In the genomic region with DNA sequence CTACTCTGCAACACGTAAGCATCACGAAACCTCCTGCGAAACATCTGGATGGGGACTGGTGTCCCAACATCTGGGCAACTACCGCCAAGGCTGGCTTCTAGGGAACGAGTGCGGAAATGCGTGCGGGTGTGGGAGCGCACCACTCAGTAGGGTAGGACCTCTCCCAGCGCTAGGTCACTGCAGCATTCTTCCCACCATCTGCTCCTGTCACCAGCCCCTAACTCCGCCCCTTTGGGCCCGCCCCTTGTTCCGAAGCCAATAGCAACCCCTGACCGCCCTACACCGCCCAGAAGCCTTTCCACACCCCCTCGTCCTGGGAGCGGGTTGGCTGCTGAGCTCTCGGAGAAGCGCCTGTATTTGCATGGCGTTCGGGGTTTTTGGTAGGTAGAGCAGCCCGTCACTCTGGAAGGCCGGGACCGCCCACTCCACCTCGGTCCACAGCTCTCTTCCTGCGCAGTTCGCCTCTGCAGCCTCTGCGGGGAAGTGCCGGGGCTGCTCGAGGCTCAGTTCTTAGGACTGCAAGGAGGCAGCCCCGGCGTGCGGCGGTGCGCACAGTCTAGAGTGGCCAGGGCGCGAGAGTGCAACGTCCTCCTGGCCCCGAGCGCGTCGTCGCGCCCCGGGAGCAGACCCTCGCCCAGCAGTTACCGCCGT, we compare ENCODE assay signal across 1 cellular context.
A peak's percentile ranks its signal among the peaks of the same experiment; 100 is the strongest.
TF ChIP-seq lines count a peak whose summit lies in the region.

Gene HS3ST3B1 (plus strand): TSS at position 454 of the 651 bp plus-strand sequence. CDS start 438 bp downstream, outside the sequence.

TF ChIP-seq in HepG2, 621 proteins besides CTCF, POLR2A, EP300 and RAD21 (continued from another document and continues in another):
- TF ChIP-seq, protein P1, sequence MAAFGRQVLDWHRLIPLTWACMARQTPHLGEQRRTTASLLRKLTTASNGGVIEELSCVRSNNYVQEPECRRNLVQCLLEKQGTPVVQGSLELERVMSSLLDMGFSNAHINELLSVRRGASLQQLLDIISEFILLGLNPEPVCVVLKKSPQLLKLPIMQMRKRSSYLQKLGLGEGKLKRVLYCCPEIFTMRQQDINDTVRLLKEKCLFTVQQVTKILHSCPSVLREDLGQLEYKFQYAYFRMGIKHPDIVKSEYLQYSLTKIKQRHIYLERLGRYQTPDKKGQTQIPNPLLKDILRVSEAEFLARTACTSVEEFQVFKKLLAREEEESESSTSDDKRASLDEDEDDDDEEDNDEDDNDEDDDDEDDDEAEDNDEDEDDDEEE (CRISPR knock-in tag; IDR thresholded peaks at IDR 0.05) = peak; percentile 84; the same call in 1 of the 2 replicates
- TF ChIP-seq CREM (IDR thresholded peaks at IDR 0.05) (no peak; the same call in 1 of the 2 replicates), CREM (CRISPR knock-in tag; IDR thresholded peaks at IDR 0.05) (no peak), AHR (CRISPR knock-in tag; IDR thresholded peaks at IDR 0.05) (no peak), MNT (IDR thresholded peaks at IDR 0.05) (peak; percentile 67; the same call in 1 of the 2 replicates), ZFP36L1 (CRISPR knock-in tag; IDR thresholded peaks at IDR 0.05) (peak; percentile 88; the same call in 1 of the 2 replicates), ZNF329 (CRISPR knock-in tag; IDR thresholded peaks at IDR 0.05; ENCODE audit: low read depth) (no peak), NCOR1 (IDR thresholded peaks at IDR 0.05; ENCODE audit: borderline replicate concordance, low read length) (no peak; the same call in 1 of the 2 replicates), ADNP (CRISPR knock-in tag; IDR thresholded peaks at IDR 0.05) (no peak), LCORL (IDR thresholded peaks at IDR 0.05) (no peak), LCORL (CRISPR knock-in tag; IDR thresholded peaks at IDR 0.05) (peak; percentile 63; the same call in 1 of the 2 replicates), PBX3 (CRISPR knock-in tag; IDR thresholded peaks at IDR 0.05; ENCODE audit: borderline replicate concordance) (peak; percentile 84; the same call in 1 of the 2 replicates), HOXA7 (CRISPR knock-in tag; IDR thresholded peaks at IDR 0.05) (no peak), ZNF747 (CRISPR knock-in tag; IDR thresholded peaks at IDR 0.05; ENCODE audit: borderline replicate concordance) (no peak; the same call in none of the 2 replicates), ARID2 (CRISPR knock-in tag; IDR thresholded peaks at IDR 0.05; ENCODE audit: borderline replicate concordance) (peak; percentile 56; the same call in 1 of the 2 replicates), SNAPC2 (CRISPR knock-in tag; IDR thresholded peaks at IDR 0.05) (peak; percentile 80; the same call in 1 of the 2 replicates), TEF (CRISPR knock-in tag; IDR thresholded peaks at IDR 0.05) (peak; percentile 79), MED8 (CRISPR knock-in tag; IDR thresholded peaks at IDR 0.05; ENCODE audit: insufficient replicate concordance) (peak; percentile 77), GATA4 (IDR thresholded peaks at IDR 0.05; ENCODE audit: borderline replicate concordance, low read depth) (peak; percentile 61; the same call in 1 of the 2 replicates), RFXAP (CRISPR knock-in tag; IDR thresholded peaks at IDR 0.05; ENCODE audit: borderline replicate concordance) (0 out of 2 replicates have a peak, but pooled peaks have one; percentile 70), RCOR2 (CRISPR knock-in tag; IDR thresholded peaks at IDR 0.05) (no peak), ZNF296 (CRISPR knock-in tag; conservative IDR thresholded peaks at IDR 0.05) (no peak; the same call in 1 of the 2 replicates), SRSF9 (IDR thresholded peaks at IDR 0.05; ENCODE audit: borderline replicate concordance, insufficient read depth, low read depth, low read length, poor library complexity, severe bottlenecking) (no peak), JUND (CRISPR knock-in tag; IDR thresholded peaks at IDR 0.05) (no peak; the same call in 1 of the 2 replicates), ZNF335 (CRISPR knock-in tag; IDR thresholded peaks at IDR 0.05) (peak; percentile 65; the same call in 1 of the 2 replicates), SOX6 (IDR thresholded peaks at IDR 0.05) (no peak), SOX6 (CRISPR knock-in tag; IDR thresholded peaks at IDR 0.05) (peak; percentile 52; the same call in 1 of the 2 replicates), AKAP8 (CRISPR knock-in tag; IDR thresholded peaks at IDR 0.05) (no peak), ATAD3A (CRISPR knock-in tag; IDR thresholded peaks at IDR 0.05) (no peak), ELF3 (CRISPR knock-in tag; IDR thresholded peaks at IDR 0.05) (peak; percentile 44; the same call in 1 of the 2 replicates), ZNF841 (CRISPR knock-in tag; IDR thresholded peaks at IDR 0.05; ENCODE audit: borderline replicate concordance) (no peak), ZNF569 (CRISPR knock-in tag; IDR thresholded peaks at IDR 0.05; ENCODE audit: borderline replicate concordance) (no peak), PRDM10 (CRISPR knock-in tag; IDR thresholded peaks at IDR 0.05; ENCODE audit: low read depth) (peak; percentile 20; the same call in 1 of the 2 replicates), ZNF75D (CRISPR knock-in tag; IDR thresholded peaks at IDR 0.05; ENCODE audit: borderline replicate concordance) (no peak), ZNF737 (CRISPR knock-in tag; IDR thresholded peaks at IDR 0.05; ENCODE audit: borderline replicate concordance) (no peak), ZSCAN21 (CRISPR knock-in tag; IDR thresholded peaks at IDR 0.05; ENCODE audit: borderline replicate concordance) (peak; percentile 63), YEATS2 (CRISPR knock-in tag; IDR thresholded peaks at IDR 0.05; ENCODE audit: borderline replicate concordance) (0 out of 2 replicates have a peak, but pooled peaks have one; percentile 49), RBFOX2 (IDR thresholded peaks at IDR 0.05; ENCODE audit: low read depth, low read length) (peak; percentile 91)
- TF ChIP-seq, protein P2, sequence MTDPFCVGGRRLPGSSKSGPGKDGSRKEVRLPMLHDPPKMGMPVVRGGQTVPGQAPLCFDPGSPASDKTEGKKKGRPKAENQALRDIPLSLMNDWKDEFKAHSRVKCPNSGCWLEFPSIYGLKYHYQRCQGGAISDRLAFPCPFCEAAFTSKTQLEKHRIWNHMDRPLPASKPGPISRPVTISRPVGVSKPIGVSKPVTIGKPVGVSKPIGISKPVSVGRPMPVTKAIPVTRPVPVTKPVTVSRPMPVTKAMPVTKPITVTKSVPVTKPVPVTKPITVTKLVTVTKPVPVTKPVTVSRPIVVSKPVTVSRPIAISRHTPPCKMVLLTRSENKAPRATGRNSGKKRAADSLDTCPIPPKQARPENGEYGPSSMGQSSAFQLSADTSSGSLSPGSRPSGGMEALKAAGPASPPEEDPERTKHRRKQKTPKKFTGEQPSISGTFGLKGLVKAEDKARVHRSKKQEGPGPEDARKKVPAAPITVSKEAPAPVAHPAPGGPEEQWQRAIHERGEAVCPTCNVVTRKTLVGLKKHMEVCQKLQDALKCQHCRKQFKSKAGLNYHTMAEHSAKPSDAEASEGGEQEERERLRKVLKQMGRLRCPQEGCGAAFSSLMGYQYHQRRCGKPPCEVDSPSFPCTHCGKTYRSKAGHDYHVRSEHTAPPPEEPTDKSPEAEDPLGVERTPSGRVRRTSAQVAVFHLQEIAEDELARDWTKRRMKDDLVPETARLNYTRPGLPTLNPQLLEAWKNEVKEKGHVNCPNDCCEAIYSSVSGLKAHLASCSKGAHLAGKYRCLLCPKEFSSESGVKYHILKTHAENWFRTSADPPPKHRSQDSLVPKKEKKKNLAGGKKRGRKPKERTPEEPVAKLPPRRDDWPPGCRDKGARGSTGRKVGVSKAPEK (CRISPR knock-in tag; IDR thresholded peaks at IDR 0.05; ENCODE audit: borderline replicate concordance) = no peak
- TF ChIP-seq, protein P3, sequence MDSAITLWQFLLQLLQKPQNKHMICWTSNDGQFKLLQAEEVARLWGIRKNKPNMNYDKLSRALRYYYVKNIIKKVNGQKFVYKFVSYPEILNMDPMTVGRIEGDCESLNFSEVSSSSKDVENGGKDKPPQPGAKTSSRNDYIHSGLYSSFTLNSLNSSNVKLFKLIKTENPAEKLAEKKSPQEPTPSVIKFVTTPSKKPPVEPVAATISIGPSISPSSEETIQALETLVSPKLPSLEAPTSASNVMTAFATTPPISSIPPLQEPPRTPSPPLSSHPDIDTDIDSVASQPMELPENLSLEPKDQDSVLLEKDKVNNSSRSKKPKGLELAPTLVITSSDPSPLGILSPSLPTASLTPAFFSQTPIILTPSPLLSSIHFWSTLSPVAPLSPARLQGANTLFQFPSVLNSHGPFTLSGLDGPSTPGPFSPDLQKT (CRISPR knock-in tag; IDR thresholded peaks at IDR 0.05; ENCODE audit: borderline replicate concordance) = no peak
- TF ChIP-seq, protein P4, sequence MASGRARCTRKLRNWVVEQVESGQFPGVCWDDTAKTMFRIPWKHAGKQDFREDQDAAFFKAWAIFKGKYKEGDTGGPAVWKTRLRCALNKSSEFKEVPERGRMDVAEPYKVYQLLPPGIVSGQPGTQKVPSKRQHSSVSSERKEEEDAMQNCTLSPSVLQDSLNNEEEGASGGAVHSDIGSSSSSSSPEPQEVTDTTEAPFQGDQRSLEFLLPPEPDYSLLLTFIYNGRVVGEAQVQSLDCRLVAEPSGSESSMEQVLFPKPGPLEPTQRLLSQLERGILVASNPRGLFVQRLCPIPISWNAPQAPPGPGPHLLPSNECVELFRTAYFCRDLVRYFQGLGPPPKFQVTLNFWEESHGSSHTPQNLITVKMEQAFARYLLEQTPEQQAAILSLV (CRISPR knock-in tag; IDR thresholded peaks at IDR 0.05; ENCODE audit: borderline replicate concordance) = peak; percentile 50
